In genomic region chr20:36235892-36236785, GRCh38 we compare ENCODE assay signal across 1 cellular context.
TF ChIP-seq lines count a peak whose summit lies in the region.

A gene with protein sequence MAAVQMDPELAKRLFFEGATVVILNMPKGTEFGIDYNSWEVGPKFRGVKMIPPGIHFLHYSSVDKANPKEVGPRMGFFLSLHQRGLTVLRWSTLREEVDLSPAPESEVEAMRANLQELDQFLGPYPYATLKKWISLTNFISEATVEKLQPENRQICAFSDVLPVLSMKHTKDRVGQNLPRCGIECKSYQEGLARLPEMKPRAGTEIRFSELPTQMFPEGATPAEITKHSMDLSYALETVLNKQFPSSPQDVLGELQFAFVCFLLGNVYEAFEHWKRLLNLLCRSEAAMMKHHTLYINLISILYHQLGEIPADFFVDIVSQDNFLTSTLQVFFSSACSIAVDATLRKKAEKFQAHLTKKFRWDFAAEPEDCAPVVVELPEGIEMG (plus strand): TSS chr20:36236478. CDS start chr20:36239869, 3,391 bp downstream.

TF ChIP-seq in HepG2, 621 proteins besides CTCF, POLR2A, EP300 and RAD21 (continued from another document and continues in another):
- TF ChIP-seq ZBTB25 (CRISPR knock-in tag; IDR thresholded peaks at IDR 0.05) (peak; percentile 99), ZBED4 (CRISPR knock-in tag; IDR thresholded peaks at IDR 0.05; ENCODE audit: borderline replicate concordance) (peak; percentile 85), SIX4 (CRISPR knock-in tag; IDR thresholded peaks at IDR 0.05) (peak; percentile 79), ZNF781 (CRISPR knock-in tag; IDR thresholded peaks at IDR 0.05; ENCODE audit: borderline replicate concordance, not compliant biosample characterization) (peak; percentile 85), NR0B2 (CRISPR knock-in tag; IDR thresholded peaks at IDR 0.05) (peak; percentile 98), STAT6 (CRISPR knock-in tag; IDR thresholded peaks at IDR 0.05; ENCODE audit: borderline replicate concordance) (peak; percentile 43; the same call in 1 of the 2 replicates), ZNF329 (CRISPR knock-in tag; IDR thresholded peaks at IDR 0.05; ENCODE audit: low read depth) (peak; percentile 90; the same call in 1 of the 2 replicates), ZNF230 (CRISPR knock-in tag; IDR thresholded peaks at IDR 0.05) (peak; percentile 89), MAZ (IDR thresholded peaks at IDR 0.05; ENCODE audit: borderline replicate concordance, low read depth, low read length) (no peak), MAZ (CRISPR knock-in tag; IDR thresholded peaks at IDR 0.05; ENCODE audit: low read depth) (peak; percentile 87), ZNF543 (CRISPR knock-in tag; IDR thresholded peaks at IDR 0.05) (peak; percentile 91; the same call in 1 of the 2 replicates), SRSF1 (optimal IDR thresholded peaks at IDR 0.05; ENCODE audit: low read depth, low read length) (peak; percentile 77), SRSF9 (IDR thresholded peaks at IDR 0.05; ENCODE audit: borderline replicate concordance, insufficient read depth, low read depth, low read length, poor library complexity, severe bottlenecking) (no peak), ZNF652 (CRISPR knock-in tag; IDR thresholded peaks at IDR 0.05; ENCODE audit: borderline replicate concordance, low read depth) (no peak), FOXK1 (CRISPR knock-in tag; IDR thresholded peaks at IDR 0.05; ENCODE audit: borderline replicate concordance, low read depth) (peak; percentile 96), SNAPC2 (CRISPR knock-in tag; IDR thresholded peaks at IDR 0.05) (peak; percentile 78; the same call in 1 of the 2 replicates), FOXO1 (CRISPR knock-in tag; IDR thresholded peaks at IDR 0.05) (peak; percentile 91), ISX (CRISPR knock-in tag; conservative IDR thresholded peaks at IDR 0.05) (no peak), ZNF510 (CRISPR knock-in tag; IDR thresholded peaks at IDR 0.05; ENCODE audit: low read depth) (peak; percentile 94), ZNF720 (CRISPR knock-in tag; IDR thresholded peaks at IDR 0.05) (0 out of 2 replicates have a peak, but pooled peaks have one; percentile 46), ZNF609 (CRISPR knock-in tag; IDR thresholded peaks at IDR 0.05; ENCODE audit: borderline replicate concordance) (peak; percentile 68; the same call in 1 of the 2 replicates), ZNF674 (CRISPR knock-in tag; IDR thresholded peaks at IDR 0.05; ENCODE audit: low read depth) (peak; percentile 51; the same call in 1 of the 2 replicates), ZUFSP (CRISPR knock-in tag; IDR thresholded peaks at IDR 0.05; ENCODE audit: borderline replicate concordance) (0 out of 2 replicates have a peak, but pooled peaks have one; percentile 25), ISL2 (CRISPR knock-in tag; IDR thresholded peaks at IDR 0.05) (peak; percentile 89), AHR (CRISPR knock-in tag; IDR thresholded peaks at IDR 0.05) (peak; percentile 95; the same call in 1 of the 2 replicates), TGIF2 (CRISPR knock-in tag; IDR thresholded peaks at IDR 0.05) (peak; percentile 99), ZNF275 (CRISPR knock-in tag; IDR thresholded peaks at IDR 0.05; ENCODE audit: borderline replicate concordance) (peak; percentile 93; the same call in 1 of the 2 replicates), ZNF724P (CRISPR knock-in tag; IDR thresholded peaks at IDR 0.05; ENCODE audit: borderline replicate concordance) (no peak), MEF2D (CRISPR knock-in tag; IDR thresholded peaks at IDR 0.05) (peak; percentile 95), ZMYM4 (CRISPR knock-in tag; IDR thresholded peaks at IDR 0.05) (peak; percentile 99)
- TF ChIP-seq, protein P1, sequence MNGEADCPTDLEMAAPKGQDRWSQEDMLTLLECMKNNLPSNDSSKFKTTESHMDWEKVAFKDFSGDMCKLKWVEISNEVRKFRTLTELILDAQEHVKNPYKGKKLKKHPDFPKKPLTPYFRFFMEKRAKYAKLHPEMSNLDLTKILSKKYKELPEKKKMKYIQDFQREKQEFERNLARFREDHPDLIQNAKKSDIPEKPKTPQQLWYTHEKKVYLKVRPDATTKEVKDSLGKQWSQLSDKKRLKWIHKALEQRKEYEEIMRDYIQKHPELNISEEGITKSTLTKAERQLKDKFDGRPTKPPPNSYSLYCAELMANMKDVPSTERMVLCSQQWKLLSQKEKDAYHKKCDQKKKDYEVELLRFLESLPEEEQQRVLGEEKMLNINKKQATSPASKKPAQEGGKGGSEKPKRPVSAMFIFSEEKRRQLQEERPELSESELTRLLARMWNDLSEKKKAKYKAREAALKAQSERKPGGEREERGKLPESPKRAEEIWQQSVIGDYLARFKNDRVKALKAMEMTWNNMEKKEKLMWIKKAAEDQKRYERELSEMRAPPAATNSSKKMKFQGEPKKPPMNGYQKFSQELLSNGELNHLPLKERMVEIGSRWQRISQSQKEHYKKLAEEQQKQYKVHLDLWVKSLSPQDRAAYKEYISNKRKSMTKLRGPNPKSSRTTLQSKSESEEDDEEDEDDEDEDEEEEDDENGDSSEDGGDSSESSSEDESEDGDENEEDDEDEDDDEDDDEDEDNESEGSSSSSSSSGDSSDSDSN (CRISPR knock-in tag; IDR thresholded peaks at IDR 0.05) = peak; percentile 92
- TF ChIP-seq, protein P2, sequence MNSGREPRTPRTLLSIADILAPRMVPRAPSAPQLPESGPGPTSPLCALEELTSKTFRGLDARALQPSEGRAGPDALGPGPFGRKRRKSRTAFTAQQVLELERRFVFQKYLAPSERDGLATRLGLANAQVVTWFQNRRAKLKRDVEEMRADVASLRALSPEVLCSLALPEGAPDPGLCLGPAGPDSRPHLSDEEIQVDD (CRISPR knock-in tag; IDR thresholded peaks at IDR 0.05; ENCODE audit: borderline replicate concordance) = peak; percentile 58
- TF ChIP-seq, protein P3, sequence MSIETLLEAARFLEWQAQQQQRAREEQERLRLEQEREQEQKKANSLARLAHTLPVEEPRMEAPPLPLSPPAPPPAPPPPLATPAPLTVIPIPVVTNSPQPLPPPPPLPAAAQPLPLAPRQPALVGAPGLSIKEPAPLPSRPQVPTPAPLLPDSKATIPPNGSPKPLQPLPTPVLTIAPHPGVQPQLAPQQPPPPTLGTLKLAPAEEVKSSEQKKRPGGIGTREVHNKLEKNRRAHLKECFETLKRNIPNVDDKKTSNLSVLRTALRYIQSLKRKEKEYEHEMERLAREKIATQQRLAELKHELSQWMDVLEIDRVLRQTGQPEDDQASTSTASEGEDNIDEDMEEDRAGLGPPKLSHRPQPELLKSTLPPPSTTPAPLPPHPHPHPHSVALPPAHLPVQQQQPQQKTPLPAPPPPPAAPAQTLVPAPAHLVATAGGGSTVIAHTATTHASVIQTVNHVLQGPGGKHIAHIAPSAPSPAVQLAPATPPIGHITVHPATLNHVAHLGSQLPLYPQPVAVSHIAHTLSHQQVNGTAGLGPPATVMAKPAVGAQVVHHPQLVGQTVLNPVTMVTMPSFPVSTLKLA (IDR thresholded peaks at IDR 0.05) = peak; percentile 38; the same call in 1 of the 2 replicates
